ENCODE assay signal across 9 cellular contexts in the genomic region with DNA sequence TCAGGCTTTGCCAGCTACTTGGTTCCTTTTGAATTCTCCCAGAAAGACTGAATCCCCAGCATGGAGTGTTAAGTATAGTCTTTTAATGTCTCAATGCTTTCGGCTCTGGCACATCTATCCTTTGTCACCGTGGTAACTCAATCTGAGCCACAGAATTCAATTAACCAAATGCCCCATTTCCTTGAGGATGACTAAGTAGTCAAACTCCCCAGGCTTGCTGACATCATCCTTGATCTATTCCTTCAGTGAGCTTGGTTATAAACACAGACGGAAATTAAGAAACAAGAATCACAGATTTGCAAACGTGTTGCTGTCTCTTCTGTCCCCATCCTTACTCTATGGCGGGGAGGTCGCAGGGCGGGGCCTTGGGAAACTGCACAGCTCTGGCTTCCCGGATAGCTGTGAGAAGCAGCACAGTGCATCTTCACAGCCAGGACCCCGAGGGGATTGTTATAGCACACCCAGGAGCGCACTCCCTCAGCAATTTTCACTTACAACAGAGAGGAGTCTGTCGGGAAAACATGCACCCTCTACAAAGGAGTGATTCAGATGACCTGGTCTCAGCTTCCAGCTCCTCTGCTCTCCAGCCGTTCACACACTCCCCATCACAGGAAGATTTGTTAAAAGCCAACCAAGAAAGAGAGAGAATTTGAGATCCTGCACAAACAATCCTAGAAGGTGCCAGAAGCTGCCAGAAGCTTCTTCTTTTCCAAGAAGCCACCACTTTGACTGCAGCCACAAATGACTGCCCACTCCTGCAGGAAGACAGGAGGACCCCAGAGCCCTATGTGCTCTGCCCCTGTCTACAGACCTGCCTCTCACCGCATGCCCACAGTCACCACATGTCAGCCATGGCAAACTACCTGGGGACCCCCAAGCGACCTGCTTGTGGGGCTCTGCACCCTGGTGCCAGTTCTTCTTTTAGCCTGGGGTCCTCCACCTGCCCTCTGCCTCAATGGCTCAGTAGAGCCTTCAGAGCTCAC. TPM values are rescaled to one million over a fixed set of nuclear protein-coding genes. Genes with fewer than 3 reads are reported as not detected.
DNase-seq lines count a peak whose midpoint lies in the region; ATAC-seq and TF ChIP-seq lines count a peak whose summit lies in the region.
"Had no signal": no experiment of that assay in that cellular context is flagged by ENCODE, and none has a peak within 500 bp of the region (broad histone marks: within the 10 kb centered on the region; RNA-seq: fewer than 3 reads in every experiment).

No MANE protein-coding gene starts in this region.

- H3K9me2 ChIP-seq in neural cell (ENCODE audit: insufficient read depth, low read length): no peaks in the 10 kb centered on the region

- H3K79me2 ChIP-seq in neural cell (replicated peaks; ENCODE audit: insufficient read depth, low read length): no peaks in the 10 kb centered on the region

- H3K9me3 ChIP-seq in neural cell (ENCODE audit: low read length): no peaks in the 10 kb centered on the region
- H3K9me3 ChIP-seq in gastrocnemius medialis: no peaks in the 10 kb centered on the region

- no peak for TF ChIP-seq RAD21 in neural cell (conservative IDR thresholded peaks at IDR 0.05)

- TF ChIP-seq POLR2A in gastrocnemius medialis (IDR thresholded peaks at IDR 0.05): no peak

- peak overlapping the region; percentile 55 for H3K9ac ChIP-seq in neural cell (ENCODE audit: low read length)

- H3K4me1 ChIP-seq in gastrocnemius medialis: no peaks in the 10 kb centered on the region

- H3K4me2 ChIP-seq in neural cell (ENCODE audit: low read length): peak overlapping the region; percentile 68

- H4K20me1 ChIP-seq in neural cell (ENCODE audit: insufficient read depth): no peaks in the 10 kb centered on the region

- ATAC-seq in gastrocnemius medialis: no peak
- no peak for ATAC-seq in GM21515 (IDR thresholded peaks at IDR 0.05; ENCODE audit: unreplicated experiment)

- in situ Hi-C loops in gastrocnemius medialis (cut with MboI; ENCODE audit: low sequenced_read_pairs in 4 of 4): no loop called here

- no peaks in the 10 kb centered on the region for H3F3A ChIP-seq in neural cell (ENCODE audit: insufficient read depth, low read length, poor library complexity, severe bottlenecking)

- DNase-seq in Daoy (ENCODE audit: low read depth) (peak; percentile 95), NCI-H2227 treated with DMSO at 0.1 percent for 48 hours (lab: John Stamatoyannopoulos, UW) (peak; percentile 57), dorsolateral prefrontal cortex (peak in 2 of 10 donors; percentile 14 to 16), gastrocnemius medialis (no peak), NCI-H774 (lab: John Stamatoyannopoulos, UW) (no peak)
- no peak for DNase-seq in NK-92 treated with Interleukin-12 subunit alpha and Interleukin-12 subunit beta, amount 100 ng/mL, for 24 hours (lab: John Stamatoyannopoulos, UW)

- intact Hi-C loops in dorsolateral prefrontal cortex (cut with DNase I): no loop called here
- intact Hi-C loops in gastrocnemius medialis (cut with DNase I; ENCODE audit: low total_unique reads): no loop called here

- peak overlapping the region; percentile 45 for H2AFZ ChIP-seq in neural cell (ENCODE audit: low read depth, low read length)

- no peak for TF ChIP-seq EP300 in neural cell (conservative IDR thresholded peaks at IDR 0.05; ENCODE audit: poor library complexity, severe bottlenecking)

- H3K27ac ChIP-seq in dorsolateral prefrontal cortex (peak overlapping the region in 35 of 59 donors; percentile 2 to 67 (median 39)), neural cell (ENCODE audit: low read length) (peak overlapping the region; percentile 84), gastrocnemius medialis (no peak overlapping the region)

- no peaks in the 10 kb centered on the region for H3K27me3 ChIP-seq in dorsolateral prefrontal cortex
- H3K27me3 ChIP-seq in neural cell (ENCODE audit: insufficient read depth, low read depth, low read length): no peaks in the 10 kb centered on the region
- H3K27me3 ChIP-seq in gastrocnemius medialis: no peaks in the 10 kb centered on the region

- H3K36me3 ChIP-seq in neural cell (ENCODE audit: insufficient read depth, low read length) (no peaks in the 10 kb centered on the region), gastrocnemius medialis (no peaks in the 10 kb centered on the region)

- TF ChIP-seq CTCF in dorsolateral prefrontal cortex (IDR thresholded peaks at IDR 0.05 in 54 of 56, conservative IDR thresholded peaks at IDR 0.05 in 2 of 56; ENCODE audit: low read depth in 1 of 56, partially characterized antibody in 56 of 56): no peak
- TF ChIP-seq CTCF in neural cell (IDR thresholded peaks at IDR 0.05; ENCODE audit: poor library complexity, severe bottlenecking): no peak
- TF ChIP-seq CTCF in gastrocnemius medialis (IDR thresholded peaks at IDR 0.05 in 4 of 5, conservative IDR thresholded peaks at IDR 0.05 in 1 of 5): no peak

- H3K4me3 ChIP-seq in dorsolateral prefrontal cortex (peak overlapping the region in 48 of 59 donors; percentile 1 to 54 (median 29)), neural cell (ENCODE audit: low read length) (peak overlapping the region; percentile 54), gastrocnemius medialis (no peak overlapping the region)
- H3K4me3 ChIP-seq: skin epidermis had no signal

TF ChIP-seq in neural cell, 6 proteins besides CTCF, POLR2A, EP300 and RAD21:
- peak; percentile 20 for TF ChIP-seq SMC3 (conservative IDR thresholded peaks at IDR 0.05; ENCODE audit: poor library complexity)
- TF ChIP-seq EZH2 (IDR thresholded peaks at IDR 0.05; ENCODE audit: borderline replicate concordance, insufficient read depth, low read length, poor library complexity, severe bottlenecking): no peak

RNA-seq across cellular contexts. Expression of a gene that starts 44.9 kb away (rescaled TPM):
- 586 and 605 TPM in 2 replicates for total RNA-seq in Daoy (2014; rRNA removed; shearing (Covaris generic))
- total RNA-seq in dorsolateral prefrontal cortex: 100 to 1,000 TPM; 223 to 572 (median 337) TPM
- polyA plus RNA-seq in neural cell: 1,332 and 1,446 TPM in 2 replicates
- 1,073 and 1,168 TPM in 2 replicates for polyA minus RNA-seq in neural cell
- 10 to 100 TPM; 40.3 to 63.7 (median 48.4) TPM for total RNA-seq in gastrocnemius medialis

Comparison
In these comparisons a context has a peak if more than half of its experiments do, and no peak if none do; other contexts are left out.
1. DNase-seq: peak in Daoy (single experiment) and NCI-H2227 treated with DMSO at 0.1 percent for 48 hours (single experiment); none in NK-92 treated with Interleukin-12 subunit alpha and Interleukin-12 subunit beta, amount 100 ng/mL, for 24 hours (single experiment), gastrocnemius medialis (0 of 2) and NCI-H774 (single experiment).
2. H3K27ac ChIP-seq: peak in dorsolateral prefrontal cortex (35 of 59) and neural cell (single experiment); none in gastrocnemius medialis (0 of 4).
3. H3K4me3 ChIP-seq: peak in dorsolateral prefrontal cortex (48 of 59) and neural cell (single experiment); none in gastrocnemius medialis (0 of 4).